ENCODE assay signal across 7 cellular contexts in genomic region chr3:34683851-34684250, GRCh38.
A peak's percentile ranks its signal among the peaks of the same experiment; 100 is the strongest.
DNase-seq lines count a peak whose midpoint lies in the region; ATAC-seq, FAIRE-seq and TF ChIP-seq lines count a peak whose summit lies in the region.

No MANE protein-coding gene starts in this region.

- no peaks in the 10 kb centered on the region for H3K36me3 ChIP-seq in lung (ENCODE audit: control insufficient read depth in 2 of 2, insufficient read depth in 2 of 2, low read length in 2 of 2)

- H3K4me1 Mint-ChIP-seq in type B pancreatic cell (ENCODE audit: unreplicated experiment) (no peaks in the 10 kb centered on the region), T-helper 17 cell (no peaks in the 10 kb centered on the region)

- peak; percentile 67 for ATAC-seq in lung (ENCODE audit: insufficient read depth, low FRiP score)
- ATAC-seq in T-helper 17 cell, result no peak

- FAIRE-seq in HTR-8/SVneo (lab: Jason Lieb, UNC), result peak; percentile 36

- H3K9me3 ChIP-seq in lung (ENCODE audit: control insufficient read depth in 2 of 2, insufficient read depth in 1 of 2, low read length in 1 of 2) (no peaks in the 10 kb centered on the region), T-helper 17 cell (ENCODE audit: control insufficient read depth, low read length, poor library complexity, severe bottlenecking) (no peaks in the 10 kb centered on the region)

- H3K27me3 Mint-ChIP-seq in type B pancreatic cell (peaks cover 3% of the 10 kb centered on the region), T-helper 17 cell (no peaks in the 10 kb centered on the region)

- H3K4me3 Mint-ChIP-seq in type B pancreatic cell, result no peak overlapping the region
- H3K4me3 Mint-ChIP-seq in T-helper 17 cell, result no peak overlapping the region

- no peaks in the 10 kb centered on the region for H3K27me3 ChIP-seq in lung (ENCODE audit: control insufficient read depth, insufficient read depth)

- peaks cover 15% of the 10 kb centered on the region for H3K9me3 Mint-ChIP-seq in type B pancreatic cell

- peak; percentile 61 for DNase-seq in GM12865 (ENCODE audit: low read depth)
- peak; percentile 3 for DNase-seq in HTR-8/SVneo (ENCODE audit: insufficient read length, low spot score)
- peak; percentile 27 to 47 for DNase-seq in SHP77 (lab: John Stamatoyannopoulos, UW)
- peak; percentile 69 for DNase-seq in ecto neural progenitor cell (ENCODE audit: low spot score)
- DNase-seq in lung (ENCODE audit: low spot score), result peak; percentile 50
- DNase-seq in type B pancreatic cell (ENCODE audit: extremely low spot score, unreplicated experiment), result no peak
- DNase-seq in T-helper 17 cell, result no peak

- TF ChIP-seq CTCF in GM12865 (IDR thresholded peaks at IDR 0.05; ENCODE audit: insufficient read depth, low read depth, low read length, missing control alignments) (peak; percentile 64), lung (IDR thresholded peaks at IDR 0.05; ENCODE audit: control extremely low read depth, extremely low read depth) (peak; percentile 39), type B pancreatic cell (conservative IDR thresholded peaks at IDR 0.05) (peak; percentile 84)

- H3K36me3 Mint-ChIP-seq in type B pancreatic cell (no peaks in the 10 kb centered on the region), T-helper 17 cell (ENCODE audit: low read depth) (no peaks in the 10 kb centered on the region)

- H3K4me3 ChIP-seq in GM12865 (ENCODE audit: low read depth, low read length) (no peak overlapping the region), lung (no peak overlapping the region)

- H3K4me1 ChIP-seq in lung (ENCODE audit: control insufficient read depth in 2 of 2, insufficient read depth in 2 of 2, low read length in 2 of 2), result no peaks in the 10 kb centered on the region

- H3K27ac Mint-ChIP-seq in type B pancreatic cell (no peak overlapping the region), T-helper 17 cell (no peak overlapping the region)

- 43 to 49% methylated on average over 4 of the region's 4 CpGs for WGBS in lung, 2 donors

- H3K27ac ChIP-seq in lung (ENCODE audit: low read depth in 1 of 2, low read length in 1 of 2), result no peak overlapping the region

Comparison
In these comparisons a context has a peak if more than half of its experiments do, and no peak if none do; other contexts are left out.
1. DNase-seq: peak in GM12865 (single experiment), HTR-8/SVneo (single experiment), SHP77 (2 of 2), ecto neural progenitor cell (single experiment) and lung (single experiment); none in type B pancreatic cell (single experiment) and T-helper 17 cell (0 of 3).
2. Peak in every context shown above with its lines, with median percentiles within 50 percentile points of each other: CTCF ChIP-seq.